In genomic region chr7:28879105-28879504, GRCh38 we compare ENCODE assay signal across 1 cellular context.
TF ChIP-seq lines count a peak whose summit lies in the region.

No MANE protein-coding gene starts in this region.

TF ChIP-seq in HCT116, 20 proteins besides CTCF, POLR2A, EP300 and RAD21 (continued from another document):
- TF ChIP-seq, protein P1, sequence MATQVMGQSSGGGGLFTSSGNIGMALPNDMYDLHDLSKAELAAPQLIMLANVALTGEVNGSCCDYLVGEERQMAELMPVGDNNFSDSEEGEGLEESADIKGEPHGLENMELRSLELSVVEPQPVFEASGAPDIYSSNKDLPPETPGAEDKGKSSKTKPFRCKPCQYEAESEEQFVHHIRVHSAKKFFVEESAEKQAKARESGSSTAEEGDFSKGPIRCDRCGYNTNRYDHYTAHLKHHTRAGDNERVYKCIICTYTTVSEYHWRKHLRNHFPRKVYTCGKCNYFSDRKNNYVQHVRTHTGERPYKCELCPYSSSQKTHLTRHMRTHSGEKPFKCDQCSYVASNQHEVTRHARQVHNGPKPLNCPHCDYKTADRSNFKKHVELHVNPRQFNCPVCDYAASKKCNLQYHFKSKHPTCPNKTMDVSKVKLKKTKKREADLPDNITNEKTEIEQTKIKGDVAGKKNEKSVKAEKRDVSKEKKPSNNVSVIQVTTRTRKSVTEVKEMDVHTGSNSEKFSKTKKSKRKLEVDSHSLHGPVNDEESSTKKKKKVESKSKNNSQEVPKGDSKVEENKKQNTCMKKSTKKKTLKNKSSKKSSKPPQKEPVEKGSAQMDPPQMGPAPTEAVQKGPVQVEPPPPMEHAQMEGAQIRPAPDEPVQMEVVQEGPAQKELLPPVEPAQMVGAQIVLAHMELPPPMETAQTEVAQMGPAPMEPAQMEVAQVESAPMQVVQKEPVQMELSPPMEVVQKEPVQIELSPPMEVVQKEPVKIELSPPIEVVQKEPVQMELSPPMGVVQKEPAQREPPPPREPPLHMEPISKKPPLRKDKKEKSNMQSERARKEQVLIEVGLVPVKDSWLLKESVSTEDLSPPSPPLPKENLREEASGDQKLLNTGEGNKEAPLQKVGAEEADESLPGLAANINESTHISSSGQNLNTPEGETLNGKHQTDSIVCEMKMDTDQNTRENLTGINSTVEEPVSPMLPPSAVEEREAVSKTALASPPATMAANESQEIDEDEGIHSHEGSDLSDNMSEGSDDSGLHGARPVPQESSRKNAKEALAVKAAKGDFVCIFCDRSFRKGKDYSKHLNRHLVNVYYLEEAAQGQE (IDR thresholded peaks at IDR 0.05; ENCODE audit: low read depth) = no peak
- TF ChIP-seq ZFX (IDR thresholded peaks at IDR 0.05) (no peak), CBX3 (IDR thresholded peaks at IDR 0.05; ENCODE audit: low read depth) (no peak)
